Comparison of ENCODE assay signal across 8 cellular contexts in the genomic region with DNA sequence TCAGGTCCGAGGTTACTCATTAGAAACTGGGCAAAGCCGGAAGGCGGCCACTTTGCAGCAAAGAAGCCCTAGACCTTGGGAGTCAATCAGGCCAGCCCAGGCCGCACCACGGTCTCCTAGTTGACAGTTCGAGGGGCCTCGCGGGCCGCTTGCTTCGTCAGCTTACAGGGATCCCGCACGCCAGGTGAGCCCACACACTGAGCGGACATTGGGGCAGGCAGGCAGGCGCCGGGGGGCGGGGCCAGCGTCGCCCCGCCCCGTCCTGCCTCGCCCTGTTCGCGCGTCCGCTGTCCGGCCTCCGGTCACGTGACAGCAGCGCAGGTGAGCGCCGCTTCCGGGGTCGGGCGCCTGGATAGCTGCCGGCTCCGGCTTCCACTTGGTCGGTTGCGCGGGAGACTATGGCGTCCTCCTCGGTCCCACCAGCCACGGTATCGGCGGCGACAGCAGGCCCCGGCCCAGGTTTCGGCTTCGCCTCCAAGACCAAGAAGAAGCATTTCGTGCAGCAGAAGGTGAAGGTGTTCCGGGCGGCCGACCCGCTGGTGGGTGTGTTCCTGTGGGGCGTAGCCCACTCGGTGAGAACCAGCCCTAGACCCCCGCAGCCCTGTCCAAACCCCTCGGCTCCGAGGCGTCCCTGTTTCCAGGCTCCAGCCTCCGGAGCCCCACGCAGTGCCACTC. TPM values are rescaled to one million over a fixed set of nuclear protein-coding genes. Genes with fewer than 3 reads are reported as not detected.
A peak's percentile ranks its signal among the peaks of the same experiment; 100 is the strongest.
DNase-seq lines count a peak whose midpoint lies in the region; ATAC-seq and TF ChIP-seq lines count a peak whose summit lies in the region.

A gene (plus strand): TSS at position 301 of the 675 bp plus-strand sequence. CDS start 98 bp downstream, at position 399.

- H3K36me3 ChIP-seq in BE2C, result no peaks in the 10 kb centered on the region
- peaks cover 0 to 5% (median 0%) of the 10 kb centered on the region in 4 donors for H3K36me3 ChIP-seq in right lobe of liver

- ATAC-seq in HG03378 (IDR thresholded peaks at IDR 0.05; ENCODE audit: unreplicated experiment) (peak; percentile 65), right lobe of liver (peak; percentile 96 to 98 (median 98))

- H3K4me3 ChIP-seq in BE2C (ENCODE audit: low read depth, low read length) (peak within 1 kb of the TSS; percentile 80), right lobe of liver (peak within 1 kb of the TSS; percentile 93 to 98 (median 96))

- peak; percentile 73 for DNase-seq in BE2C
- DNase-seq in GM19238 (ENCODE audit: insufficient read length, low spot score), result peak; percentile 95
- DNase-seq in NCI-H748 treated with DMSO at 0.1 percent for 48 hours (lab: John Stamatoyannopoulos, UW), result peak; percentile 82
- peak; percentile 48 to 57 for DNase-seq in activated CD4-positive, alpha-beta T cell treated with anti-CD3 and anti-CD28 coated beads, Interleukin-2, amount 50 U/mL, for 4 hours
- peak in 1 of 2 donors; percentile 27 for DNase-seq in dermis microvascular lymphatic vessel endothelial cell (ENCODE audit: low read depth in 2 of 2)
- peak; percentile 88 to 91 (median 89) for DNase-seq in right lobe of liver
- peak; percentile 77 for DNase-seq in stimulated activated CD4-positive, alpha-beta T cell treated with anti-CD3 and anti-CD28 coated beads, Interleukin-4, amount 100 ng/mL, for 24 hours

- WGBS in right lobe of liver (ENCODE audit: insufficient coverage, low coverage, low lambda C conversion rate, missing lambda C conversion rate), result 0% methylated on average over 21 of the region's 61 CpGs

- no peaks in the 10 kb centered on the region for H3K27me3 ChIP-seq in BE2C
- H3K27me3 ChIP-seq in right lobe of liver, result no peaks in the 10 kb centered on the region

- TF ChIP-seq CTCF in BE2C (IDR thresholded peaks at IDR 0.05; ENCODE audit: low read depth, low read length) (no peak), right lobe of liver (IDR thresholded peaks at IDR 0.05) (no peak)

- H3K4me1 ChIP-seq in BE2C (no peaks in the 10 kb centered on the region), right lobe of liver (peaks cover 0 to 21% (median 5%) of the 10 kb centered on the region in 4 donors)

- H3K9me3 ChIP-seq in BE2C (no peaks in the 10 kb centered on the region), right lobe of liver (no peaks in the 10 kb centered on the region)

- H3K27ac ChIP-seq in right lobe of liver, result peak within 1 kb of the TSS in 1 of 3 donors; percentile 51

- intact Hi-C loops in right lobe of liver (cut with DNase I), result no loop called here

- TF ChIP-seq POLR2A in right lobe of liver (IDR thresholded peaks at IDR 0.05), result peak; percentile 66

RNA-seq across cellular contexts. Expression of the gene that starts here (rescaled TPM):
- polyA plus RNA-seq in BE2C (2012; ENCODE audit: insufficient read depth, insufficient read length, low read depth), result 37.0 TPM
- 10.9 and 15.2 TPM in 2 replicates for total RNA-seq in dermis microvascular lymphatic vessel endothelial cell
- total RNA-seq in right lobe of liver, result 10 to 100 TPM; 11.3 to 27.6 (median 12.8) TPM
